Comparison of ENCODE assay signal across 9 cellular contexts in the genomic region with DNA sequence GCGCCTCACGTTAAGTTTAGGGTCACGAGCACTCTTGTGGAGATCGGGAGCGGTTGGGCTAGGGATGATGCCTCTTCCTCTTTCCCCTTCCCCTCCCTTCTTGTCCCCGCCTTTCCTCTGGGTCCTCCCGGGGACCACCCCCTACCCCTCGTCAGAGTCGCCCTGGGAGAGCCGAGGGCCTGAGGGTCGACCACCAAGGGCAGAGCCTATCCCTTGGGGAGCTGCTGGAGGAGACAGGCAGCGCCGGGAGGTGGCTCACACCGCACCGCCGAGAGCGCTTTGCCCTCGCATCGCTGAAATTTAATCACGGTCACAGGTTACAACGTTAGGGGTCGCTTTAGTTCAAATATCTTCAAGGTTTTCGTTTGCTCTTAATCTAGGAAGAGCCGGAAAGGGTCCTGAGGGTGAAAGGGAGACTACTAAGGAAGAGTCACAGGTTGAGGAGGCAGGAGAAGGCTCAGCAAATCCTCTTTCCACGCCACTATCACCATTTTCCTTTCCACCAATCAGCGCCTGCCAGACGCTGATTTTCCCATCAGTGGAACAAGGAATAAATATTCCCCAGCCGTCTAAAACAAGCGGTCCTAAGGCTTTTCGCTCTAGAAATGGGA. TPM values are rescaled to one million over a fixed set of nuclear protein-coding genes. Genes with fewer than 3 reads are reported as not detected.
DNase-seq lines count a peak whose midpoint lies in the region; ATAC-seq and TF ChIP-seq lines count a peak whose summit lies in the region.
"Had no signal": no experiment of that assay in that cellular context is flagged by ENCODE, and none has a peak within 500 bp of the region (broad histone marks: within the 10 kb centered on the region; RNA-seq: fewer than 3 reads in every experiment).

No MANE protein-coding gene starts in this region.

- no peak overlapping the region for H3K27ac Mint-ChIP-seq in GM23338

- H3K27me3 ChIP-seq in GM23338 (ENCODE audit: insufficient read depth) (peaks cover 15% of the 10 kb centered on the region), Peyer's patch (peaks cover 0 to 27% of the 10 kb centered on the region in 2 donors)

- no peaks in the 10 kb centered on the region for H3K9me3 ChIP-seq in Peyer's patch

- H3K9me3 Mint-ChIP-seq in GM23338, result no peaks in the 10 kb centered on the region

- peaks cover 19% of the 10 kb centered on the region for H3K27me3 Mint-ChIP-seq in GM23338 (ENCODE audit: insufficient read depth, low read depth, poor library complexity)

- no peaks in the 10 kb centered on the region for H3F3A ChIP-seq in GM23338 (replicated peaks; ENCODE audit: low read depth)

- TF ChIP-seq CTCF in GM23338 (conservative IDR thresholded peaks at IDR 0.05; ENCODE audit: low read depth in 2 of 2), result peak; percentile 49 to 51
- no peak for TF ChIP-seq CTCF in Peyer's patch (IDR thresholded peaks at IDR 0.05)
- TF ChIP-seq CTCF in cardiac fibroblast (IDR thresholded peaks at IDR 0.05; ENCODE audit: low read depth, low read length), result no peak

- H3K4me1 Mint-ChIP-seq in GM23338, result peaks cover 16% of the 10 kb centered on the region

- no peak for TF ChIP-seq POLR2A in Peyer's patch (IDR thresholded peaks at IDR 0.05)

- peak overlapping the region; percentile 87 for H3K4me3 Mint-ChIP-seq in GM23338

- DNase-seq in COLO829 (ENCODE audit: low spot score) (peak; percentile 57), GM23338 (ENCODE audit: low spot score) (no peak), Peyer's patch (peak in 1 of 3 donors; percentile 50), cardiac fibroblast (ENCODE audit: low read depth in 2 of 2) (peak; percentile 5 to 11), iPS-NIHi11 (ENCODE audit: low spot score) (peak; percentile 64), skeletal muscle cell (ENCODE audit: low read depth) (no peak)

- H3K27ac ChIP-seq in GM23338 (ENCODE audit: low read depth) (peak overlapping the region; percentile 73; the same call in 1 of the 2 replicates), Peyer's patch (no peak overlapping the region)

- 0 out of 2 replicates have a peak, but pooled peaks cover 3% of the 10 kb centered on the region for H4K20me1 ChIP-seq in GM23338 (replicated peaks; ENCODE audit: insufficient read depth)

- H3K4me2 ChIP-seq in GM23338, result peak overlapping the region; percentile 84

- no peaks in the 10 kb centered on the region for H3K9me2 ChIP-seq in GM23338 (ENCODE audit: insufficient read depth)

- H3K36me3 Mint-ChIP-seq in GM23338 (ENCODE audit: low read depth), result no peaks in the 10 kb centered on the region

- H3K79me2 ChIP-seq in GM23338 (replicated peaks; ENCODE audit: insufficient read depth), result no peaks in the 10 kb centered on the region; the same call in 1 of the 2 replicates

- H3K4me1 ChIP-seq in GM23338 (ENCODE audit: insufficient read depth) (peaks cover 17% of the 10 kb centered on the region), Peyer's patch (peaks cover 0 to 16% (median 2%) of the 10 kb centered on the region in 4 donors)

- H3K4me3 ChIP-seq in GM23338, result peak overlapping the region; percentile 63
- peak overlapping the region; percentile 33 to 56 (median 48) for H3K4me3 ChIP-seq in Peyer's patch
- peak overlapping the region; percentile 37 to 59 for H3K4me3 ChIP-seq in cardiac fibroblast (replicated peaks in 1 of 2; ENCODE audit: low read depth in 2 of 2, low read length in 2 of 2)
- peak overlapping the region; percentile 57 for H3K4me3 ChIP-seq in skeletal muscle cell (ENCODE audit: low read depth, low read length)

- H2AFZ ChIP-seq in GM23338, result peak overlapping the region; percentile 95

- H3K36me3 ChIP-seq in GM23338 (ENCODE audit: insufficient read depth) (no peaks in the 10 kb centered on the region), Peyer's patch (no peaks in the 10 kb centered on the region)

- peak; percentile 77 for ATAC-seq in GM23338
- no peak for ATAC-seq in HG02981 (IDR thresholded peaks at IDR 0.05; ENCODE audit: unreplicated experiment)
- no peak for ATAC-seq in GM18867 (IDR thresholded peaks at IDR 0.05; ENCODE audit: unreplicated experiment)

TF ChIP-seq in GM23338, 12 proteins besides CTCF, POLR2A, EP300 and RAD21:
- TF ChIP-seq ZNF114 (CRISPR knock-in tag; IDR thresholded peaks at IDR 0.05) (no peak), NANOG (IDR thresholded peaks at IDR 0.05; ENCODE audit: borderline replicate concordance) (no peak), EZH2 (IDR thresholded peaks at IDR 0.05; ENCODE audit: low read depth, unreplicated experiment) (no peak), ZNF331 (CRISPR knock-in tag; IDR thresholded peaks at IDR 0.05; ENCODE audit: low read depth) (no peak), EZH2phosphoT487 (IDR thresholded peaks at IDR 0.05; ENCODE audit: unreplicated experiment) (no peak)
- TF ChIP-seq, protein P1, sequence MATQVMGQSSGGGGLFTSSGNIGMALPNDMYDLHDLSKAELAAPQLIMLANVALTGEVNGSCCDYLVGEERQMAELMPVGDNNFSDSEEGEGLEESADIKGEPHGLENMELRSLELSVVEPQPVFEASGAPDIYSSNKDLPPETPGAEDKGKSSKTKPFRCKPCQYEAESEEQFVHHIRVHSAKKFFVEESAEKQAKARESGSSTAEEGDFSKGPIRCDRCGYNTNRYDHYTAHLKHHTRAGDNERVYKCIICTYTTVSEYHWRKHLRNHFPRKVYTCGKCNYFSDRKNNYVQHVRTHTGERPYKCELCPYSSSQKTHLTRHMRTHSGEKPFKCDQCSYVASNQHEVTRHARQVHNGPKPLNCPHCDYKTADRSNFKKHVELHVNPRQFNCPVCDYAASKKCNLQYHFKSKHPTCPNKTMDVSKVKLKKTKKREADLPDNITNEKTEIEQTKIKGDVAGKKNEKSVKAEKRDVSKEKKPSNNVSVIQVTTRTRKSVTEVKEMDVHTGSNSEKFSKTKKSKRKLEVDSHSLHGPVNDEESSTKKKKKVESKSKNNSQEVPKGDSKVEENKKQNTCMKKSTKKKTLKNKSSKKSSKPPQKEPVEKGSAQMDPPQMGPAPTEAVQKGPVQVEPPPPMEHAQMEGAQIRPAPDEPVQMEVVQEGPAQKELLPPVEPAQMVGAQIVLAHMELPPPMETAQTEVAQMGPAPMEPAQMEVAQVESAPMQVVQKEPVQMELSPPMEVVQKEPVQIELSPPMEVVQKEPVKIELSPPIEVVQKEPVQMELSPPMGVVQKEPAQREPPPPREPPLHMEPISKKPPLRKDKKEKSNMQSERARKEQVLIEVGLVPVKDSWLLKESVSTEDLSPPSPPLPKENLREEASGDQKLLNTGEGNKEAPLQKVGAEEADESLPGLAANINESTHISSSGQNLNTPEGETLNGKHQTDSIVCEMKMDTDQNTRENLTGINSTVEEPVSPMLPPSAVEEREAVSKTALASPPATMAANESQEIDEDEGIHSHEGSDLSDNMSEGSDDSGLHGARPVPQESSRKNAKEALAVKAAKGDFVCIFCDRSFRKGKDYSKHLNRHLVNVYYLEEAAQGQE (IDR thresholded peaks at IDR 0.05; ENCODE audit: unreplicated experiment), result no peak

RNA-seq across cellular contexts. Expression of a gene that starts 0.5 kb away (rescaled TPM):
- 13.0 and 15.6 TPM in 2 replicates for total RNA-seq in GM23338 (2014; rRNA removed; shearing (Covaris generic))
- polyA plus RNA-seq in GM23338 (2016; fragmentation: Nextera tagmentation; extraction: Ambion mirVana), result 26.3 and 31.1 TPM in 2 replicates
- 1 to 10 TPM; 1.2 to 9.1 (median 2.6) TPM for total RNA-seq in Peyer's patch

RNA-seq across cellular contexts. Expression of a gene that starts 57.2 kb away (rescaled TPM):
- not detected in 2 replicates for total RNA-seq in GM23338 (2014; rRNA removed; shearing (Covaris generic))
- polyA plus RNA-seq in GM23338 (2016; fragmentation: Nextera tagmentation; extraction: Ambion mirVana), result not detected in 2 replicates
- total RNA-seq in Peyer's patch, result 10 to 100 TPM; 13.5 to 30.2 (median 22.2) TPM
- total RNA-seq: RPMI7951 had no signal

Comparison
In these comparisons a context has a peak if more than half of its experiments do, and no peak if none do; other contexts are left out.
1. DNase-seq: peak in COLO829 (single experiment), cardiac fibroblast (2 of 2) and iPS-NIHi11 (single experiment); none in GM23338 (single experiment) and skeletal muscle cell (single experiment).
2. CTCF ChIP-seq: peak in GM23338 (2 of 2); none in Peyer's patch (0 of 6) and cardiac fibroblast (single experiment).
3. RNA of a gene that starts 57.2 kb away (total RNA-seq): 13.5 to 30.2 TPM in Peyer's patch; not detected in GM23338; every median in the first group is over 10 times any median in the second.
4. Peak in every context shown above with its lines, with median percentiles within 50 percentile points of each other: H3K4me3 ChIP-seq.